Comparison of ENCODE assay signal across 8 cellular contexts in the genomic region with DNA sequence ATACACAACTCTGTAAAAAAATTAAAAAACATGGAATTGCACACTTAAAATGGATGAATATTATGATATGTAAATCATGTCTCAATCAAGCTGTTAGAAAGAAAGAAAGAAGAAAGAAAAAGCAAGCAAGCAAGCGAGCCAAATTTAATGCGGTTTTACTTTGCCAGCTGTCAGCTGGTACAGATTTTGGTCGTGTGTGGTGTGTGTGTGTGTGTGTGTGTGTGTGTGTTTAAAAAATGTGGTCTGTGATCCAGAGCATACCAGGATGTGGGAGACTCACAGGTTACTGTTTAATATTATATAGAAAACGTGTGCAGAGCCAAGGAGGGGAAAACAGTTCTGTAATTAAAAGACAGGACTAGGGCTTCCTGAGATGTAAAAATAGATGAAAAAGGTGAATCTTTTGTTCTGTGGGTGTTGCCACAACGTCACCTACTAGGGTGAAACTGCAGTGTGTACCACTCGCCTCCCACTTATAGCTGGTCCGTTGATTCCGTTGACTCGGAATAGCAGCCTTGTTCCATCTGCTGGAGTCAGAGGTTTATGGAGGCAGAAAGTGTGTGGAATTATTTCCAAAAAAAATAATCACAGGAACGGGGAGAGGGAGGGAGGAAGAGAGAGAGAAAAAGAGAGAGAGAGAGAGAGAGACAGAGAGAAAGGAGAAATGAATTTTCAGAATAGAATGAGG.
DNase-seq lines count a peak whose midpoint lies in the region; ATAC-seq lines count a peak whose summit lies in the region.

No MANE protein-coding gene starts in this region.

- peaks cover 36 to 55% of the 10 kb centered on the region in 2 donors for H3K4me1 Mint-ChIP-seq in natural killer cell treated with Interleukin-12 subunit alpha and Interleukin-12 subunit beta and Interleukin-15 and Interleukin-18, amount 100 ng/mL, for 72 hours (ENCODE audit: low read depth in 2 of 2)

- intact Hi-C loops in left ventricle myocardium superior (cut with micrococcal nuclease) (no loop called here), cardiac septum (cut with DNase I) (loop anchor here (5.0 kb wide), 1 partner anchor 290 kb away; no protein-coding TSS in a partner anchor)

- H3K9me3 Mint-ChIP-seq in natural killer cell treated with Interleukin-12 subunit alpha and Interleukin-12 subunit beta and Interleukin-15 and Interleukin-18, amount 100 ng/mL, for 72 hours: no peaks in the 10 kb centered on the region

- DNase-seq in left ventricle myocardium superior (no peak), cardiac septum (ENCODE audit: low spot score) (no peak), NCI-H2171 (lab: John Stamatoyannopoulos, UW) (peak; percentile 59), NCI-H446 treated with DMSO at 0.1 percent for 48 hours (lab: John Stamatoyannopoulos, UW) (no peak), AML-193 (lab: John Stamatoyannopoulos, UW) (no peak)
- DNase-seq in activated naive CD8-positive, alpha-beta T cell treated with anti-CD3 and anti-CD28 coated beads, Interleukin-2, amount 50 U/mL, for 16 hours (ENCODE audit: low read depth, low spot score): peak; percentile 33
- no peak for DNase-seq in natural killer cell treated with Interleukin-12 subunit alpha and Interleukin-12 subunit beta and Interleukin-15 and Interleukin-18, amount 100 ng/mL, for 72 hours (ENCODE audit: low spot score)

- H3K27me3 Mint-ChIP-seq in natural killer cell treated with Interleukin-12 subunit alpha and Interleukin-12 subunit beta and Interleukin-15 and Interleukin-18, amount 100 ng/mL, for 72 hours: no peaks in the 10 kb centered on the region

- H3K4me3 Mint-ChIP-seq in natural killer cell treated with Interleukin-12 subunit alpha and Interleukin-12 subunit beta and Interleukin-15 and Interleukin-18, amount 100 ng/mL, for 72 hours: peak overlapping the region; percentile 79

- peak; percentile 20 for ATAC-seq in left ventricle myocardium superior
- ATAC-seq in natural killer cell treated with Interleukin-12 subunit alpha and Interleukin-12 subunit beta and Interleukin-15 and Interleukin-18, amount 100 ng/mL, for 72 hours: peak in 1 of 2 donors; percentile 57
- ATAC-seq in HG03342 (IDR thresholded peaks at IDR 0.05; ENCODE audit: unreplicated experiment): no peak

- no peaks in the 10 kb centered on the region for H3K36me3 Mint-ChIP-seq in natural killer cell treated with Interleukin-12 subunit alpha and Interleukin-12 subunit beta and Interleukin-15 and Interleukin-18, amount 100 ng/mL, for 72 hours

- peak overlapping the region; percentile 85 to 93 for H3K27ac Mint-ChIP-seq in natural killer cell treated with Interleukin-12 subunit alpha and Interleukin-12 subunit beta and Interleukin-15 and Interleukin-18, amount 100 ng/mL, for 72 hours

Comparison
In these comparisons a context has a peak if more than half of its experiments do, and no peak if none do; other contexts are left out.
1. DNase-seq: peak in NCI-H2171 (single experiment) and activated naive CD8-positive, alpha-beta T cell treated with anti-CD3 and anti-CD28 coated beads, Interleukin-2, amount 50 U/mL, for 16 hours (single experiment); none in left ventricle myocardium superior (single experiment), cardiac septum (single experiment), natural killer cell treated with Interleukin-12 subunit alpha and Interleukin-12 subunit beta and Interleukin-15 and Interleukin-18, amount 100 ng/mL, for 72 hours (single experiment), NCI-H446 treated with DMSO at 0.1 percent for 48 hours (single experiment) and AML-193 (0 of 2).